Comparison of ENCODE assay signal across 19 cellular contexts in the genomic region with DNA sequence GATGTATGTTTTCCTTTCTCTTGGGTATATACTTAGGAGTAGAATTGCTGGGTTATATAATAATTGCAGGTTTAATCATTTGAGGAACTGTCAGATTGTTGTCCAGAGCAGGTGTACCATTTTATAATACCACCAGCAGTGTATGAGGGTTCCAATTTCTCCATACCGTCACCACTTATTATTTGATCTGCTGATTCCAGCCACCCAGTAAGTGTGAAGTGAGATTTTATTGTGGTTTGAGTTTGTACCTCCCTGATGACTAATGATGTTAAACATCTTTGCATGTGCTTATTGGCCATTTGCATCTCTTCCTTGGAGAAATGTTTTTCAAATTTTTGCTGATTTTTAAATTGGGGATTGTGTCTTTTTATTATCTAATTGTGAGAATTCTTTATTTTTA. TPM values are rescaled to one million over a fixed set of nuclear protein-coding genes. Genes with fewer than 3 reads are reported as not detected.
DNase-seq lines count a peak whose midpoint lies in the region; ATAC-seq, FAIRE-seq and TF ChIP-seq lines count a peak whose summit lies in the region.
"Had no signal": no experiment of that assay in that cellular context is flagged by ENCODE, and none has a peak within 500 bp of the region (broad histone marks: within the 10 kb centered on the region; RNA-seq: fewer than 3 reads in every experiment).

No MANE protein-coding gene starts in this region.

- H3K4me3 Mint-ChIP-seq in activated CD8-positive, alpha-beta T cell treated with anti-CD3 and anti-CD28 coated beads for 36 hours = no peak overlapping the region
- no peak overlapping the region for H3K4me3 Mint-ChIP-seq in activated CD8-positive, alpha-beta T cell treated with anti-CD3 and anti-CD28 coated beads, Interleukin-2, amount 10 ng/mL, durations not matched to agents 7 days and 5 days
- no peak overlapping the region for H3K4me3 Mint-ChIP-seq in CD4-positive, alpha-beta memory T cell

- POLR2A ChIA-PET in activated CD8-positive, alpha-beta T cell treated with anti-CD3 and anti-CD28 coated beads for 36 hours (lab: Charles Lee) = no interaction called here
- POLR2A ChIA-PET in activated CD8-positive, alpha-beta T cell treated with anti-CD3 and anti-CD28 coated beads, Interleukin-2, amount 10 ng/mL, durations not matched to agents 7 days and 5 days (lab: Charles Lee) = no interaction called here
- POLR2A ChIA-PET in CD4-positive, alpha-beta memory T cell (lab: Charles Lee; ENCODE audit: partially characterized antibody) = no interaction called here

- H3K27me3 Mint-ChIP-seq in activated CD8-positive, alpha-beta T cell treated with anti-CD3 and anti-CD28 coated beads for 36 hours = no peaks in the 10 kb centered on the region
- H3K27me3 Mint-ChIP-seq in activated CD8-positive, alpha-beta T cell treated with anti-CD3 and anti-CD28 coated beads, Interleukin-2, amount 10 ng/mL, durations not matched to agents 7 days and 5 days (ENCODE audit: low read depth) = no peaks in the 10 kb centered on the region
- no peaks in the 10 kb centered on the region for H3K27me3 Mint-ChIP-seq in CD4-positive, alpha-beta memory T cell

- no peaks in the 10 kb centered on the region for H3K36me3 Mint-ChIP-seq in activated CD8-positive, alpha-beta T cell treated with anti-CD3 and anti-CD28 coated beads for 36 hours (ENCODE audit: low read depth)
- peaks cover 5% of the 10 kb centered on the region for H3K36me3 Mint-ChIP-seq in activated CD8-positive, alpha-beta T cell treated with anti-CD3 and anti-CD28 coated beads, Interleukin-2, amount 10 ng/mL, durations not matched to agents 7 days and 5 days (ENCODE audit: low read depth)
- H3K36me3 Mint-ChIP-seq in CD4-positive, alpha-beta memory T cell = peaks cover 5% of the 10 kb centered on the region in 2 donors

- H3K4me3 ChIP-seq in bronchial epithelial cell (ENCODE audit: low read depth, low read length) (no peak overlapping the region), breast epithelium (no peak overlapping the region)
- no peak overlapping the region for H3K4me3 ChIP-seq in CD4-positive, alpha-beta memory T cell (ENCODE audit: low read length in 2 of 2)
- H3K4me3 ChIP-seq: MG63 had no signal

- no peaks in the 10 kb centered on the region for H3K4me1 ChIP-seq in CD4-positive, alpha-beta memory T cell (ENCODE audit: insufficient read depth, low read length)
- H3K4me1 ChIP-seq in breast epithelium = peaks cover 0 to 7% of the 10 kb centered on the region in 2 donors

- H3K4me1 Mint-ChIP-seq in activated CD8-positive, alpha-beta T cell treated with anti-CD3 and anti-CD28 coated beads for 36 hours (ENCODE audit: low read depth) = peaks cover 12% of the 10 kb centered on the region
- H3K4me1 Mint-ChIP-seq in activated CD8-positive, alpha-beta T cell treated with anti-CD3 and anti-CD28 coated beads, Interleukin-2, amount 10 ng/mL, durations not matched to agents 7 days and 5 days (ENCODE audit: low read depth) = peaks cover 22% of the 10 kb centered on the region
- H3K4me1 Mint-ChIP-seq in CD4-positive, alpha-beta memory T cell = peaks cover 0 to 4% (median 0%) of the 10 kb centered on the region in 4 donors

- no peak overlapping the region for H3K27ac ChIP-seq in CD4-positive, alpha-beta memory T cell (ENCODE audit: low read depth, low read length)
- H3K27ac ChIP-seq in breast epithelium = no peak overlapping the region
- H3K27ac ChIP-seq: RWPE1 had no signal

- H3K27me3 ChIP-seq in bronchial epithelial cell (ENCODE audit: control insufficient read depth, insufficient read depth, low read length) = peaks cover 1% of the 10 kb centered on the region
- H3K27me3 ChIP-seq in CD4-positive, alpha-beta memory T cell (ENCODE audit: insufficient read depth, low read length) = no peaks in the 10 kb centered on the region
- H3K27me3 ChIP-seq in breast epithelium = no peaks in the 10 kb centered on the region
- H3K27me3 ChIP-seq: MG63 had no signal

- no peak for TF ChIP-seq POLR2A in breast epithelium (IDR thresholded peaks at IDR 0.05)

- no peaks in the 10 kb centered on the region for H3K9me3 ChIP-seq in CD4-positive, alpha-beta memory T cell (ENCODE audit: control insufficient read depth in 1 of 2, low read length in 2 of 2)
- no peaks in the 10 kb centered on the region for H3K9me3 ChIP-seq in breast epithelium
- H3K9me3 ChIP-seq: MG63 had no signal

- H3K27ac Mint-ChIP-seq in activated CD8-positive, alpha-beta T cell treated with anti-CD3 and anti-CD28 coated beads for 36 hours = no peak overlapping the region
- no peak overlapping the region for H3K27ac Mint-ChIP-seq in activated CD8-positive, alpha-beta T cell treated with anti-CD3 and anti-CD28 coated beads, Interleukin-2, amount 10 ng/mL, durations not matched to agents 7 days and 5 days
- no peak overlapping the region for H3K27ac Mint-ChIP-seq in CD4-positive, alpha-beta memory T cell

- intact Hi-C loops in activated CD8-positive, alpha-beta T cell treated with anti-CD3 and anti-CD28 coated beads for 36 hours (cut with micrococcal nuclease) = no loop called here
- intact Hi-C loops in CD4-positive, alpha-beta memory T cell (cut with micrococcal nuclease) = no loop called here
- intact Hi-C loops in breast epithelium (cut with DNase I; ENCODE audit: low total_unique reads) = no loop called here

- CTCF ChIA-PET in activated CD8-positive, alpha-beta T cell treated with anti-CD3 and anti-CD28 coated beads for 36 hours (lab: Charles Lee) = interaction anchor here (1.7 kb wide), 1 partner anchor 35 kb away, joined by 4 read pairs; no protein-coding TSS in a partner anchor
- CTCF ChIA-PET in activated CD8-positive, alpha-beta T cell treated with anti-CD3 and anti-CD28 coated beads, Interleukin-2, amount 10 ng/mL, durations not matched to agents 7 days and 5 days (lab: Charles Lee) = interaction anchor here (0.9 to 2.9 kb wide), 3 partner anchors 25 to 54 kb away, joined by 3 to 10 read pairs (median 8); no protein-coding TSS in a partner anchor
- CTCF ChIA-PET in CD4-positive, alpha-beta memory T cell (lab: Charles Lee; ENCODE audit: partially characterized antibody) = no interaction called here

- DNase-seq in activated CD8-positive, alpha-beta T cell treated with anti-CD3 and anti-CD28 coated beads for 36 hours = no peak
- DNase-seq in activated CD8-positive, alpha-beta T cell treated with anti-CD3 and anti-CD28 coated beads, Interleukin-2, amount 10 ng/mL, durations not matched to agents 7 days and 5 days = no peak
- DNase-seq in LHCN-M2 (ENCODE audit: low read depth) = peak; percentile 78
- DNase-seq in bronchial epithelial cell (ENCODE audit: low read depth) = peak; percentile 8
- no peak for DNase-seq in CD4-positive, alpha-beta memory T cell
- no peak for DNase-seq in breast epithelium (ENCODE audit: low spot score in 2 of 2)
- DNase-seq in medulla oblongata (ENCODE audit: extremely low spot score) = no peak
- DNase-seq: C1 segment of cervical spinal cord, DND-41, KG1, MG63, NCI-H1092, NCI-H146, NCI-H69, OCI-M1 had no signal

- FAIRE-seq in bronchial epithelial cell (lab: Jason Lieb, UNC) = no peak
- FAIRE-seq: A204.1, HepG2 had no signal

- TF ChIP-seq CTCF in activated CD8-positive, alpha-beta T cell treated with anti-CD3 and anti-CD28 coated beads for 36 hours (IDR thresholded peaks at IDR 0.05) = no peak
- TF ChIP-seq CTCF in bronchial epithelial cell (IDR thresholded peaks at IDR 0.05; ENCODE audit: insufficient read depth, low read length, severe bottlenecking) (no peak), breast epithelium (IDR thresholded peaks at IDR 0.05) (no peak)

- no peaks in the 10 kb centered on the region for H3K9me3 Mint-ChIP-seq in activated CD8-positive, alpha-beta T cell treated with anti-CD3 and anti-CD28 coated beads for 36 hours
- H3K9me3 Mint-ChIP-seq in activated CD8-positive, alpha-beta T cell treated with anti-CD3 and anti-CD28 coated beads, Interleukin-2, amount 10 ng/mL, durations not matched to agents 7 days and 5 days (ENCODE audit: insufficient read depth) = no peaks in the 10 kb centered on the region
- no peaks in the 10 kb centered on the region for H3K9me3 Mint-ChIP-seq in CD4-positive, alpha-beta memory T cell

- no peaks in the 10 kb centered on the region for H3K36me3 ChIP-seq in bronchial epithelial cell (ENCODE audit: control insufficient read depth, insufficient read depth, low read length)
- H3K36me3 ChIP-seq in CD4-positive, alpha-beta memory T cell (ENCODE audit: insufficient read depth, low read length) = no peaks in the 10 kb centered on the region
- H3K36me3 ChIP-seq in breast epithelium = no peaks in the 10 kb centered on the region

- peak; percentile 55 for ATAC-seq in activated CD8-positive, alpha-beta T cell treated with anti-CD3 and anti-CD28 coated beads for 36 hours
- no peak for ATAC-seq in activated CD8-positive, alpha-beta T cell treated with anti-CD3 and anti-CD28 coated beads, Interleukin-2, amount 10 ng/mL, durations not matched to agents 7 days and 5 days
- no peak for ATAC-seq in HG03097 (IDR thresholded peaks at IDR 0.05; ENCODE audit: low FRiP score, unreplicated experiment)
- ATAC-seq: HepG2 had no signal

RNA-seq across cellular contexts. Expression of a gene that starts 15.1 kb away (rescaled TPM):
- 1 to 10 TPM; 5.5 to 5.7 TPM for total RNA-seq in activated CD8-positive, alpha-beta T cell treated with anti-CD3 and anti-CD28 coated beads for 36 hours
- total RNA-seq in activated CD8-positive, alpha-beta T cell treated with anti-CD3 and anti-CD28 coated beads, Interleukin-2, amount 10 ng/mL, durations not matched to agents 7 days and 5 days = 1 to 10 TPM; 7.2 to 7.7 TPM
- total RNA-seq in LHCN-M2 (2014; rRNA removed) = 27.8 and 29.8 TPM in 2 replicates
- 18.6 TPM for polyA plus RNA-seq in LHCN-M2 (2012)
- 3.1 and 3.7 TPM in 2 replicates for total RNA-seq in bronchial epithelial cell
- 10 to 100 TPM; 10.4 to 11.2 TPM for total RNA-seq in CD4-positive, alpha-beta memory T cell
- 1 to 10 TPM in 1 of 2 donors, under 1 TPM in 1; 0.20 to 3.5 TPM for polyA plus RNA-seq in CD4-positive, alpha-beta memory T cell
- total RNA-seq in breast epithelium = 10 to 100 TPM; 11.4 to 15.8 (median 12.1) TPM

RNA-seq across cellular contexts. Expression of a gene that starts 29.8 kb away (rescaled TPM):
- 1 to 10 TPM; 5.0 to 5.3 TPM for total RNA-seq in activated CD8-positive, alpha-beta T cell treated with anti-CD3 and anti-CD28 coated beads for 36 hours
- 1 to 10 TPM; 7.3 to 7.4 TPM for total RNA-seq in activated CD8-positive, alpha-beta T cell treated with anti-CD3 and anti-CD28 coated beads, Interleukin-2, amount 10 ng/mL, durations not matched to agents 7 days and 5 days
- total RNA-seq in LHCN-M2 (2014; rRNA removed) = 2.5 and 2.9 TPM in 2 replicates
- 1.7 TPM for polyA plus RNA-seq in LHCN-M2 (2012)
- 6.8 and 7.4 TPM in 2 replicates for total RNA-seq in bronchial epithelial cell
- total RNA-seq in CD4-positive, alpha-beta memory T cell = 10 to 100 TPM; 16.0 to 17.5 TPM
- 1 to 10 TPM; 5.3 to 7.7 TPM for polyA plus RNA-seq in CD4-positive, alpha-beta memory T cell
- total RNA-seq in breast epithelium = 1 to 10 TPM; 2.2 to 6.0 (median 3.9) TPM

Comparison
In these comparisons a context has a peak if more than half of its experiments do, and no peak if none do; other contexts are left out.
1. DNase-seq: peak in LHCN-M2 (single experiment) and bronchial epithelial cell (single experiment); none in activated CD8-positive, alpha-beta T cell treated with anti-CD3 and anti-CD28 coated beads for 36 hours (single experiment), activated CD8-positive, alpha-beta T cell treated with anti-CD3 and anti-CD28 coated beads, Interleukin-2, amount 10 ng/mL, durations not matched to agents 7 days and 5 days (single experiment), CD4-positive, alpha-beta memory T cell (0 of 5), breast epithelium (0 of 2) and medulla oblongata (single experiment).